In the genomic region with DNA sequence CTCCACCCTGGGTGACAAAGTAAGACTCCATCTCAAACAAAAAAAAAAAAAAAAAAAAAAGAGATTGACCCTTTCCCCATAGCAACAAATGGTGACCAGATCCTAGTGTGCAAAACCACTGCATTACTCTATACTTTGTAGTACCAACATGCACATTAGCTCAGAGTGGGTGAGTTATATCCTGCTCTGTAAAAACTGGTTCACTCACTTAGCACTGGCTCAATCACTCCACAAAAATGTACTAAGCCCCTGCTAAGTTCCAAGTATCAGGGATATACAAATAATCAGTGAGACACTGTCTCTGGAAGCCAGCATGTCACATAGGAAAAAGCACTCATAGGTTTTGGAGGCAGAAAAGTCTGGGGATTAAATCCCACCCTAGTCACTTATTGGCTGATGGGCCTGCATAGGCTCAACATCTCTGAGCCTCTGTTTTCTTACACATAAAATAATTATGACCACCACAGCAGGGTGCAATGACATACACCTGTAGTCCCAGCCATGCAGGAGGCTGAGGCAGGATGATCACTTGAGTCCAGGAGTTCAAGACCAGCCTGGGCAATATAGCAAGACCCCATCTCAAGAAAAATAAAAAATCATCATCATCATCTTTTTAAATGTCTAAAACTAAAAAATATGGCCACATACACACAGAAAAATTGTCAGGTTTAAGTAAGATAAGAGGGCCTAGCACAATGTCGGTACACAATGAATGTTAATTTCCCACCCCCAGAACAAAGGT, we compare ENCODE assay signal across 19 cellular contexts. TPM values are rescaled to one million over a fixed set of nuclear protein-coding genes. Genes with fewer than 3 reads are reported as not detected.
DNase-seq lines count a peak whose midpoint lies in the region; ATAC-seq, FAIRE-seq and TF ChIP-seq lines count a peak whose summit lies in the region.
"Had no signal": no experiment of that assay in that cellular context is flagged by ENCODE, and none has a peak within 500 bp of the region (broad histone marks: within the 10 kb centered on the region; RNA-seq: fewer than 3 reads in every experiment).

No MANE protein-coding gene starts in this region.

- TF ChIP-seq POLR2A in HepG2 (IDR thresholded peaks at IDR 0.05; ENCODE audit: insufficient read depth in 1 of 2, low read depth in 2 of 2, low read length in 2 of 2): no peak
- no peak for TF ChIP-seq POLR2A in right lobe of liver (IDR thresholded peaks at IDR 0.05)
- no peak for TF ChIP-seq POLR2A in ovary (IDR thresholded peaks at IDR 0.05)

- no peak overlapping the region for H3K4me2 ChIP-seq in HepG2 (ENCODE audit: low read depth, low read length)
- H3K4me2 ChIP-seq: GM23338 had no signal

- peaks cover 12% of the 10 kb centered on the region for H3K79me2 ChIP-seq in HepG2 (ENCODE audit: insufficient read depth, low read length)

- POLR2A ChIA-PET in HepG2 (lab: Yijun Ruan, JAX): no interaction called here

- H3K9ac ChIP-seq in HepG2 (ENCODE audit: insufficient read depth, low read depth, low read length): no peak overlapping the region

- H3K4me3 ChIP-seq in HepG2 (replicated peaks in 1 of 3; ENCODE audit: insufficient read depth in 1 of 3, low read depth in 2 of 3, low read length in 3 of 3) (no peak overlapping the region), right lobe of liver (no peak overlapping the region), ovary (no peak overlapping the region)
- H3K4me3 ChIP-seq: GM23338, Peyer's patch had no signal

- 0 out of 2 replicates have a peak, but pooled peaks cover 4% of the 10 kb centered on the region for H4K20me1 ChIP-seq in HepG2 (ENCODE audit: insufficient read depth, low read length)

- intact Hi-C loops in HepG2 (cut with micrococcal nuclease; ENCODE audit: unreplicated experiment) (no loop called here), right lobe of liver (cut with DNase I) (no loop called here), ovary (cut with DNase I) (no loop called here)

- no TSS peak for BruUV-seq in HepG2 (replicated peaks; lab: Mats Ljungman, UMichigan)

- CTCF ChIA-PET in HepG2 (lab: Yijun Ruan, JAX; ENCODE audit: low intra/inter-chr PET ratio, low total read pairs): no interaction called here

- in situ Hi-C loops in HepG2 (cut with HindIII; ENCODE audit: extremely low pct_ligation_motif_present, low pct_unique_long_range_greater_than_20kb): no loop called here

- DNase-seq in HepG2 (ENCODE audit: low spot score) (no peak), right lobe of liver (no peak), RPMI7951 (ENCODE audit: low read depth) (peak; percentile 4), epithelial cell of prostate (ENCODE audit: low read depth, low spot score) (peak; percentile 10), medulla oblongata (ENCODE audit: extremely low spot score) (no peak), HK-2 (ENCODE audit: unreplicated experiment) (no peak), ovary (no peak)
- DNase-seq: activated CD4-positive, alpha-beta memory T cell treated with anti-CD3 and anti-CD28 coated beads, Interleukin-2, amount 10 ng/mL, durations not matched to agents 7 days and 5 days; activated naive CD4-positive, alpha-beta T cell treated with anti-CD3 and anti-CD28 coated beads, Interleukin-2, amount 10 ng/mL, durations not matched to agents 7 days and 5 days; activated T-cell treated with anti-CD3 and anti-CD28 coated beads, Interleukin-2, amount 50 U/mL, for 24 hours; CD4-positive, alpha-beta memory T cell; DMS79; left cardiac atrium; midbrain; NCI-H1436; Peyer's patch had no signal

- no peak for ATAC-seq in HepG2
- no peak for ATAC-seq in right lobe of liver
- no peak for ATAC-seq in HG02970 (IDR thresholded peaks at IDR 0.05; ENCODE audit: low FRiP score, unreplicated experiment)
- ATAC-seq: GM23338, left cardiac atrium had no signal

- H2AFZ ChIP-seq in HepG2 (ENCODE audit: low read length): no peak overlapping the region
- H2AFZ ChIP-seq: GM23338 had no signal

- 90% methylated on average over 1 of the region's 1 CpG for WGBS in HepG2 (ENCODE audit: low lambda C conversion rate)
- 83% methylated on average over 1 of the region's 1 CpG for WGBS in right lobe of liver (ENCODE audit: insufficient coverage, low coverage, low lambda C conversion rate, missing lambda C conversion rate)
- 97 to 100% (median 98%) methylated on average over 1 of the region's 1 CpG for WGBS in ovary, 3 donors

- H3K27ac ChIP-seq in HepG2 (ENCODE audit: extremely low read length, insufficient read depth, low read length): no peak overlapping the region
- no peak overlapping the region for H3K27ac ChIP-seq in right lobe of liver
- peak overlapping the region; percentile 27 for H3K27ac ChIP-seq in epithelial cell of prostate
- no peak overlapping the region for H3K27ac ChIP-seq in ovary
- H3K27ac ChIP-seq: Peyer's patch had no signal

- H3K36me3 ChIP-seq in HepG2 (replicated peaks in 1 of 2; ENCODE audit: control insufficient read depth in 1 of 2, insufficient read depth in 2 of 2, low read length in 2 of 2) (no peaks in the 10 kb centered on the region), right lobe of liver (no peaks in the 10 kb centered on the region), ovary (no peaks in the 10 kb centered on the region)
- H3K36me3 ChIP-seq: Peyer's patch had no signal

- TF ChIP-seq CTCF in HepG2 (CRISPR knock-in tag; IDR thresholded peaks at IDR 0.05) (no peak), right lobe of liver (IDR thresholded peaks at IDR 0.05) (no peak), ovary (IDR thresholded peaks at IDR 0.05) (no peak)

- no peak for TF ChIP-seq EP300 in HepG2 (IDR thresholded peaks at IDR 0.05; ENCODE audit: low read depth in 2 of 2, low read length in 2 of 2)
- TF ChIP-seq EP300 in HepG2 (CRISPR knock-in tag; IDR thresholded peaks at IDR 0.05; ENCODE audit: borderline replicate concordance): no peak
- TF ChIP-seq EP300 in ovary (IDR thresholded peaks at IDR 0.05): no peak

- TF ChIP-seq RAD21 in HepG2 (CRISPR knock-in tag; IDR thresholded peaks at IDR 0.05): no peak

- no peak for FAIRE-seq in HepG2 (lab: Jason Lieb, UNC)
- FAIRE-seq: A204.1 had no signal

- no peaks in the 10 kb centered on the region for H3K4me1 ChIP-seq in HepG2 (ENCODE audit: insufficient read depth, low read length)
- no peaks in the 10 kb centered on the region for H3K4me1 ChIP-seq in right lobe of liver
- no peaks in the 10 kb centered on the region for H3K4me1 ChIP-seq in ovary (ENCODE audit: insufficient read depth)
- H3K4me1 ChIP-seq: Peyer's patch had no signal

- H3K9me3 ChIP-seq in HepG2 (ENCODE audit: low read length): no peaks in the 10 kb centered on the region
- no peaks in the 10 kb centered on the region for H3K9me3 ChIP-seq in right lobe of liver
- H3K9me3 ChIP-seq in ovary: no peaks in the 10 kb centered on the region
- H3K9me3 ChIP-seq: Peyer's patch had no signal

- H3K27me3 ChIP-seq in HepG2 (ENCODE audit: control insufficient read depth in 1 of 2, insufficient read depth in 2 of 2, low read length in 2 of 2): no peaks in the 10 kb centered on the region
- no peaks in the 10 kb centered on the region for H3K27me3 ChIP-seq in right lobe of liver
- H3K27me3 ChIP-seq in ovary: no peaks in the 10 kb centered on the region
- H3K27me3 ChIP-seq: Peyer's patch had no signal

TF ChIP-seq in HepG2, 621 proteins besides CTCF, POLR2A, EP300 and RAD21 (continues in another document):
- TF ChIP-seq, protein P1, sequence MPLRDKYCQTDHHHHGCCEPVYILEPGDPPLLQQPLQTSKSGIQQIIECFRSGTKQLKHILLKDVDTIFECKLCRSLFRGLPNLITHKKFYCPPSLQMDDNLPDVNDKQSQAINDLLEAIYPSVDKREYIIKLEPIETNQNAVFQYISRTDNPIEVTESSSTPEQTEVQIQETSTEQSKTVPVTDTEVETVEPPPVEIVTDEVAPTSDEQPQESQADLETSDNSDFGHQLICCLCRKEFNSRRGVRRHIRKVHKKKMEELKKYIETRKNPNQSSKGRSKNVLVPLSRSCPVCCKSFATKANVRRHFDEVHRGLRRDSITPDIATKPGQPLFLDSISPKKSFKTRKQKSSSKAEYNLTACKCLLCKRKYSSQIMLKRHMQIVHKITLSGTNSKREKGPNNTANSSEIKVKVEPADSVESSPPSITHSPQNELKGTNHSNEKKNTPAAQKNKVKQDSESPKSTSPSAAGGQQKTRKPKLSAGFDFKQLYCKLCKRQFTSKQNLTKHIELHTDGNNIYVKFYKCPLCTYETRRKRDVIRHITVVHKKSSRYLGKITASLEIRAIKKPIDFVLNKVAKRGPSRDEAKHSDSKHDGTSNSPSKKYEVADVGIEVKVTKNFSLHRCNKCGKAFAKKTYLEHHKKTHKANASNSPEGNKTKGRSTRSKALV (CRISPR knock-in tag; IDR thresholded peaks at IDR 0.05): no peak
- TF ChIP-seq ZNF121 (CRISPR knock-in tag; IDR thresholded peaks at IDR 0.05): peak; percentile 49; the same call in 1 of the 2 replicates
- no peak for TF ChIP-seq SMARCE1 (IDR thresholded peaks at IDR 0.05; ENCODE audit: borderline replicate concordance)
- TF ChIP-seq ZC3H4 (CRISPR knock-in tag; IDR thresholded peaks at IDR 0.05; ENCODE audit: borderline replicate concordance): no peak
- no peak for TF ChIP-seq MTA1 (CRISPR knock-in tag; IDR thresholded peaks at IDR 0.05; ENCODE audit: borderline replicate concordance)

RNA-seq across cellular contexts. Expression of a gene that starts 11.9 kb away (rescaled TPM):
- total RNA-seq in HepG2 (2016; rRNA removed; fragmentation: Illumina TruSeq; extraction: Trizol): 13.9 and 15.0 TPM in 2 replicates
- total RNA-seq in HepG2 (2016; cell fraction: cytosol; rRNA removed; fragmentation: Illumina TruSeq; extraction: Trizol; ENCODE audit: low read depth): 0.91 and 0.97 TPM in 2 replicates
- total RNA-seq in HepG2 (2016; cell fraction: insoluble cytoplasmic fraction; rRNA removed; fragmentation: Illumina TruSeq; extraction: Trizol): 14.3 and 14.4 TPM in 2 replicates
- total RNA-seq in HepG2 (2016; cell fraction: membrane; rRNA removed; fragmentation: Illumina TruSeq; extraction: Trizol): 6.4 and 7.1 TPM in 2 replicates
- 13.5 and 14.9 TPM in 2 replicates for total RNA-seq in HepG2 (2016; cell fraction: nucleus; rRNA removed; fragmentation: Illumina TruSeq; extraction: Trizol)
- polyA plus RNA-seq in HepG2 (2011; rRNA removed): 15.8 and 17.5 TPM in 2 replicates
- polyA plus RNA-seq in HepG2 (2011; cell fraction: cytosol; rRNA removed): 7.8 and 8.6 TPM in 2 replicates
- polyA plus RNA-seq in HepG2 (2011; cell fraction: nucleus; rRNA removed): 24.2 and 33.5 TPM in 2 replicates
- 14.4 and 14.7 TPM in 2 replicates for polyA plus RNA-seq in HepG2 (2012)
- 0.77 and 0.78 TPM in 2 replicates for polyA plus RNA-seq in HepG2 (2016; cell fraction: cytosol; fragmentation: Illumina TruSeq; extraction: Trizol; ENCODE audit: low read depth)
- 11.3 and 13.2 TPM in 2 replicates for polyA plus RNA-seq in HepG2 (2016; cell fraction: insoluble cytoplasmic fraction; fragmentation: Illumina TruSeq; extraction: Trizol; ENCODE audit: low read depth)
- polyA plus RNA-seq in HepG2 (2016; cell fraction: membrane; fragmentation: Illumina TruSeq; extraction: Trizol; ENCODE audit: low read depth): 3.0 and 3.2 TPM in 2 replicates
- polyA plus RNA-seq in HepG2 (2016; cell fraction: nucleus; fragmentation: Illumina TruSeq; extraction: Trizol; ENCODE audit: insufficient read depth, low read depth): 16.9 and 17.7 TPM in 2 replicates
- polyA minus RNA-seq in HepG2 (2011; rRNA and poly(A)+ RNA removed; ENCODE audit: low replicate concordance): 28.4 and 45.6 TPM in 2 replicates
- polyA minus RNA-seq in HepG2 (2011; cell fraction: cytosol; rRNA and poly(A)+ RNA removed): 12.5 and 15.3 TPM in 2 replicates
- polyA minus RNA-seq in HepG2 (2011; cell fraction: nucleus; rRNA and poly(A)+ RNA removed): 15.4 and 17.0 TPM in 2 replicates
- 10 to 100 TPM; 13.0 to 21.5 (median 15.9) TPM for total RNA-seq in right lobe of liver
- total RNA-seq in RPMI7951 (2014; rRNA removed; shearing (Covaris generic)): 30.4 and 30.5 TPM in 2 replicates
- total RNA-seq in ovary: 10 to 100 TPM; 17.3 to 45.5 (median 39.5) TPM
- 10 to 100 TPM; 16.7 to 44.5 TPM for polyA plus RNA-seq in ovary

Comparison
In these comparisons a context has a peak if more than half of its experiments do, and no peak if none do; other contexts are left out.
1. DNase-seq: peak in RPMI7951 (single experiment) and epithelial cell of prostate (single experiment); none in HepG2 (single experiment), right lobe of liver (0 of 3), medulla oblongata (single experiment), HK-2 (single experiment) and ovary (0 of 5).